Comparison of ENCODE assay signal across 1 cellular context in the genomic region with DNA sequence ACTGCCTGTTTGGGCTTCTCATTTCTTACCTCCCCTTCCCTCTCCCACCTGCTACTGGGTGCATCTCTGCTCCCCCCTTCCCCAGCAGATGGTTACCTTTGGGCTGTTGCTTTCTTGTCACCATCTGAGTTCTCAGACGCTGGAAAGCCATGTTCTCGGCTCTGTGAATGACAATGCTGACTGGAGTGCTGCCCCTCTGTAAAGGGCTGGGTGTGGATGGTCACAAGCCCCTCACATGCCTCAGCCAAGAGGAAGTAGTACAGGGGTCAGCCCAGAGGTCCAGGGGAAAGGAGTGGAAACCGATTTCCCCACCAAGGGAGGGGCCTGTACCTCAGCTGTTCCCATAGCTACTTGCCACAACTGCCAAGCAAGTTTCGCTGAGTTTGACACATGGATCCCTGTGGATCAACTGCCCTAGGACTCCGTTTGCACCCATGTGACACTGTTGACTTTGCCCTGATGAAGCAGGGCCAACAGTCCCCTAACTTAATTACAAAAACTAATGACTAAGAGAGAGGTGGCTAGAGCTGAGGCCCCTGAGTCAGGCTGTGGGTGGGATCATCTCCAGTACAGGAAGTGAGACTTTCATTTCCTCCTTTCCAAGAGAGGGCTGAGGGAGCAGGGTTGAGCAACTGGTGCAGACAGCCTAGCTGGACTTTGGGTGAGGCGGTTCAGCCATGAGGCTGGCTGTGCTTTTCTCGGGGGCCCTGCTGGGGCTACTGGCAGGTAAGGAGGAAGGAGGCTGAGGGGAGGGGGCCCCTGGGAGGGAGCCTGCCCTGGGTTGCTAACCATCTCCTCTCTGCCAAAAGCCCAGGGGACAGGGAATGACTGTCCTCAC.
A peak's percentile ranks its signal among the peaks of the same experiment; 100 is the strongest.
TF ChIP-seq lines count a peak whose summit lies in the region.

A gene with protein sequence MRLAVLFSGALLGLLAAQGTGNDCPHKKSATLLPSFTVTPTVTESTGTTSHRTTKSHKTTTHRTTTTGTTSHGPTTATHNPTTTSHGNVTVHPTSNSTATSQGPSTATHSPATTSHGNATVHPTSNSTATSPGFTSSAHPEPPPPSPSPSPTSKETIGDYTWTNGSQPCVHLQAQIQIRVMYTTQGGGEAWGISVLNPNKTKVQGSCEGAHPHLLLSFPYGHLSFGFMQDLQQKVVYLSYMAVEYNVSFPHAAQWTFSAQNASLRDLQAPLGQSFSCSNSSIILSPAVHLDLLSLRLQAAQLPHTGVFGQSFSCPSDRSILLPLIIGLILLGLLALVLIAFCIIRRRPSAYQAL (plus strand): TSS at position 638 of the 838 bp plus-strand sequence. CDS start 40 bp downstream, at position 678.

TF ChIP-seq in HepG2, 621 proteins besides CTCF, POLR2A, EP300 and RAD21 (continued from another document and continues in another):
- TF ChIP-seq, protein P1, sequence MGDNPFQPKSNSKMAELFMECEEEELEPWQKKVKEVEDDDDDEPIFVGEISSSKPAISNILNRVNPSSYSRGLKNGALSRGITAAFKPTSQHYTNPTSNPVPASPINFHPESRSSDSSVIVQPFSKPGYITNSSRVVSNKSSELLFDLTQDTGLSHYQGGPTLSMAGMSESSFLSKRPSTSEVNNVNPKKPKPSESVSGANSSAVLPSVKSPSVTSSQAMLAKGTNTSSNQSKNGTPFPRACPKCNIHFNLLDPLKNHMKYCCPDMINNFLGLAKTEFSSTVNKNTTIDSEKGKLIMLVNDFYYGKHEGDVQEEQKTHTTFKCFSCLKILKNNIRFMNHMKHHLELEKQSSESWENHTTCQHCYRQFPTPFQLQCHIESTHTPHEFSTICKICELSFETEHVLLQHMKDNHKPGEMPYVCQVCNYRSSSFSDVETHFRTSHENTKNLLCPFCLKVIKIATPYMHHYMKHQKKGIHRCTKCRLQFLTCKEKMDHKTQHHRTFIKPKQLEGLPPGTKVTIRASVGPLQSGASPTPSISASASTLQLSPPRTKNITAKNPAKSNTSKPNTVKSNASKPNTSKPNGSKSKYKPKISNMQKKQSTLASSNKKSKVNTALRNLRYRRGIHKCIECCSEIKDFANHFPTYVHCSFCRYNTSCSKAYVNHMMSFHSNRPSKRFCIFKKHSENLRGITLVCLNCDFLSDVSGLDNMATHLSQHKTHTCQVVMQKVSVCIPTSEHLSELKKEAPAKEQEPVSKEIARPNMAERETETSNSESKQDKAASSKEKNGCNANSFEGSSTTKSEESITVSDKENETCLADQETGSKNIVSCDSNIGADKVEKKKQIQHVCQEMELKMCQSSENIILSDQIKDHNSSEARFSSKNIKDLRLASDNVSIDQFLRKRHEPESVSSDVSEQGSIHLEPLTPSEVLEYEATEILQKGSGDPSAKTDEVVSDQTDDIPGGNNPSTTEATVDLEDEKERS (CRISPR knock-in tag; IDR thresholded peaks at IDR 0.05) = peak; percentile 96
- TF ChIP-seq, protein P2, sequence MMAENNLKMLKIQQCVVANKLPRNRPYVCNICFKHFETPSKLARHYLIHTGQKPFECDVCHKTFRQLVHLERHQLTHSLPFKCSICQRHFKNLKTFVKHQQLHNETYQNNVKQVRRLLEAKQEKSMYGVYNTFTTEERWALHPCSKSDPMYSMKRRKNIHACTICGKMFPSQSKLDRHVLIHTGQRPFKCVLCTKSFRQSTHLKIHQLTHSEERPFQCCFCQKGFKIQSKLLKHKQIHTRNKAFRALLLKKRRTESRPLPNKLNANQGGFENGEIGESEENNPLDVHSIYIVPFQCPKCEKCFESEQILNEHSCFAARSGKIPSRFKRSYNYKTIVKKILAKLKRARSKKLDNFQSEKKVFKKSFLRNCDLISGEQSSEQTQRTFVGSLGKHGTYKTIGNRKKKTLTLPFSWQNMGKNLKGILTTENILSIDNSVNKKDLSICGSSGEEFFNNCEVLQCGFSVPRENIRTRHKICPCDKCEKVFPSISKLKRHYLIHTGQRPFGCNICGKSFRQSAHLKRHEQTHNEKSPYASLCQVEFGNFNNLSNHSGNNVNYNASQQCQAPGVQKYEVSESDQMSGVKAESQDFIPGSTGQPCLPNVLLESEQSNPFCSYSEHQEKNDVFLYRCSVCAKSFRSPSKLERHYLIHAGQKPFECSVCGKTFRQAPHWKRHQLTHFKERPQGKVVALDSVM (CRISPR knock-in tag; IDR thresholded peaks at IDR 0.05) = peak; percentile 52; the same call in 1 of the 2 replicates
- peak; percentile 86 for TF ChIP-seq ERF (CRISPR knock-in tag; IDR thresholded peaks at IDR 0.05)
- TF ChIP-seq, protein P3, sequence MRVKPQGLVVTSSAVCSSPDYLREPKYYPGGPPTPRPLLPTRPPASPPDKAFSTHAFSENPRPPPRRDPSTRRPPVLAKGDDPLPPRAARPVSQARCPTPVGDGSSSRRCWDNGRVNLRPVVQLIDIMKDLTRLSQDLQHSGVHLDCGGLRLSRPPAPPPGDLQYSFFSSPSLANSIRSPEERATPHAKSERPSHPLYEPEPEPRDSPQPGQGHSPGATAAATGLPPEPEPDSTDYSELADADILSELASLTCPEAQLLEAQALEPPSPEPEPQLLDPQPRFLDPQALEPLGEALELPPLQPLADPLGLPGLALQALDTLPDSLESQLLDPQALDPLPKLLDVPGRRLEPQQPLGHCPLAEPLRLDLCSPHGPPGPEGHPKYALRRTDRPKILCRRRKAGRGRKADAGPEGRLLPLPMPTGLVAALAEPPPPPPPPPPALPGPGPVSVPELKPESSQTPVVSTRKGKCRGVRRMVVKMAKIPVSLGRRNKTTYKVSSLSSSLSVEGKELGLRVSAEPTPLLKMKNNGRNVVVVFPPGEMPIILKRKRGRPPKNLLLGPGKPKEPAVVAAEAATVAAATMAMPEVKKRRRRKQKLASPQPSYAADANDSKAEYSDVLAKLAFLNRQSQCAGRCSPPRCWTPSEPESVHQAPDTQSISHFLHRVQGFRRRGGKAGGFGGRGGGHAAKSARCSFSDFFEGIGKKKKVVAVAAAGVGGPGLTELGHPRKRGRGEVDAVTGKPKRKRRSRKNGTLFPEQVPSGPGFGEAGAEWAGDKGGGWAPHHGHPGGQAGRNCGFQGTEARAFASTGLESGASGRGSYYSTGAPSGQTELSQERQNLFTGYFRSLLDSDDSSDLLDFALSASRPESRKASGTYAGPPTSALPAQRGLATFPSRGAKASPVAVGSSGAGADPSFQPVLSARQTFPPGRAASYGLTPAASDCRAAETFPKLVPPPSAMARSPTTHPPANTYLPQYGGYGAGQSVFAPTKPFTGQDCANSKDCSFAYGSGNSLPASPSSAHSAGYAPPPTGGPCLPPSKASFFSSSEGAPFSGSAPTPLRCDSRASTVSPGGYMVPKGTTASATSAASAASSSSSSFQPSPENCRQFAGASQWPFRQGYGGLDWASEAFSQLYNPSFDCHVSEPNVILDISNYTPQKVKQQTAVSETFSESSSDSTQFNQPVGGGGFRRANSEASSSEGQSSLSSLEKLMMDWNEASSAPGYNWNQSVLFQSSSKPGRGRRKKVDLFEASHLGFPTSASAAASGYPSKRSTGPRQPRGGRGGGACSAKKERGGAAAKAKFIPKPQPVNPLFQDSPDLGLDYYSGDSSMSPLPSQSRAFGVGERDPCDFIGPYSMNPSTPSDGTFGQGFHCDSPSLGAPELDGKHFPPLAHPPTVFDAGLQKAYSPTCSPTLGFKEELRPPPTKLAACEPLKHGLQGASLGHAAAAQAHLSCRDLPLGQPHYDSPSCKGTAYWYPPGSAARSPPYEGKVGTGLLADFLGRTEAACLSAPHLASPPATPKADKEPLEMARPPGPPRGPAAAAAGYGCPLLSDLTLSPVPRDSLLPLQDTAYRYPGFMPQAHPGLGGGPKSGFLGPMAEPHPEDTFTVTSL (CRISPR knock-in tag; IDR thresholded peaks at IDR 0.05; ENCODE audit: borderline replicate concordance) = peak; percentile 59; the same call in 1 of the 2 replicates
- TF ChIP-seq FOXJ3 (CRISPR knock-in tag; IDR thresholded peaks at IDR 0.05; ENCODE audit: borderline replicate concordance) = peak; percentile 59; the same call in 1 of the 2 replicates
- TF ChIP-seq, protein P4, sequence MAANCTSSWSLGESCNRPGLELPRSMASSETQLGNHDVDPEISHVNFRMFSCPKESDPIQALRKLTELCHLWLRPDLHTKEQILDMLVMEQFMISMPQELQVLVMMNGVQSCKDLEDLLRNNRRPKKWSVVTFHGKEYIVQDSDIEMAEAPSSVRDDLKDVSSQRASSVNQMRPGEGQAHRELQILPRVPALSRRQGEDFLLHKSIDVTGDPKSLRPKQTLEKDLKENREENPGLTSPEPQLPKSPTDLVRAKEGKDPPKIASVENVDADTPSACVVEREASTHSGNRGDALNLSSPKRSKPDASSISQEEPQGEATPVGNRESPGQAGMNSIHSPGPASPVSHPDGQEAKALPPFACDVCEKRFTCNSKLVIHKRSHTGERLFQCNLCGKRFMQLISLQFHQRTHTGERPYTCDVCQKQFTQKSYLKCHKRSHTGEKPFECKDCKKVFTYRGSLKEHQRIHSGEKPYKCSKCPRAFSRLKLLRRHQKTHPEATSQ (CRISPR knock-in tag; IDR thresholded peaks at IDR 0.05; ENCODE audit: borderline replicate concordance) = no peak
- no peak for TF ChIP-seq ASH2L (IDR thresholded peaks at IDR 0.05; ENCODE audit: insufficient read length, low read depth, low read length)
- TF ChIP-seq, protein P5, sequence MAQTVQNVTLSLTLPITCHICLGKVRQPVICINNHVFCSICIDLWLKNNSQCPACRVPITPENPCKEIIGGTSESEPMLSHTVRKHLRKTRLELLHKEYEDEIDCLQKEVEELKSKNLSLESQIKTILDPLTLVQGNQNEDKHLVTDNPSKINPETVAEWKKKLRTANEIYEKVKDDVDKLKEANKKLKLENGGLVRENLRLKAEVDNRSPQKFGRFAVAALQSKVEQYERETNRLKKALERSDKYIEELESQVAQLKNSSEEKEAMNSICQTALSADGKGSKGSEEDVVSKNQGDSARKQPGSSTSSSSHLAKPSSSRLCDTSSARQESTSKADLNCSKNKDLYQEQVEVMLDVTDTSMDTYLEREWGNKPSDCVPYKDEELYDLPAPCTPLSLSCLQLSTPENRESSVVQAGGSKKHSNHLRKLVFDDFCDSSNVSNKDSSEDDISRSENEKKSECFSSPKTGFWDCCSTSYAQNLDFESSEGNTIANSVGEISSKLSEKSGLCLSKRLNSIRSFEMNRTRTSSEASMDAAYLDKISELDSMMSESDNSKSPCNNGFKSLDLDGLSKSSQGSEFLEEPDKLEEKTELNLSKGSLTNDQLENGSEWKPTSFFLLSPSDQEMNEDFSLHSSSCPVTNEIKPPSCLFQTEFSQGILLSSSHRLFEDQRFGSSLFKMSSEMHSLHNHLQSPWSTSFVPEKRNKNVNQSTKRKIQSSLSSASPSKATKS (CRISPR knock-in tag; IDR thresholded peaks at IDR 0.05) = no peak
- TF ChIP-seq, protein P6, sequence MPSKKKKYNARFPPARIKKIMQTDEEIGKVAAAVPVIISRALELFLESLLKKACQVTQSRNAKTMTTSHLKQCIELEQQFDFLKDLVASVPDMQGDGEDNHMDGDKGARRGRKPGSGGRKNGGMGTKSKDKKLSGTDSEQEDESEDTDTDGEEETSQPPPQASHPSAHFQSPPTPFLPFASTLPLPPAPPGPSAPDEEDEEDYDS (CRISPR knock-in tag; IDR thresholded peaks at IDR 0.05) = peak; percentile 71; the same call in 1 of the 2 replicates
- peak; percentile 60; the same call in 1 of the 2 replicates for TF ChIP-seq ZNF572 (CRISPR knock-in tag; IDR thresholded peaks at IDR 0.05)
- 0 out of 2 replicates have a peak, but pooled peaks have one; percentile 8 for TF ChIP-seq DPF2 (CRISPR knock-in tag; IDR thresholded peaks at IDR 0.05; ENCODE audit: borderline replicate concordance, low read depth)
- TF ChIP-seq, protein P7, sequence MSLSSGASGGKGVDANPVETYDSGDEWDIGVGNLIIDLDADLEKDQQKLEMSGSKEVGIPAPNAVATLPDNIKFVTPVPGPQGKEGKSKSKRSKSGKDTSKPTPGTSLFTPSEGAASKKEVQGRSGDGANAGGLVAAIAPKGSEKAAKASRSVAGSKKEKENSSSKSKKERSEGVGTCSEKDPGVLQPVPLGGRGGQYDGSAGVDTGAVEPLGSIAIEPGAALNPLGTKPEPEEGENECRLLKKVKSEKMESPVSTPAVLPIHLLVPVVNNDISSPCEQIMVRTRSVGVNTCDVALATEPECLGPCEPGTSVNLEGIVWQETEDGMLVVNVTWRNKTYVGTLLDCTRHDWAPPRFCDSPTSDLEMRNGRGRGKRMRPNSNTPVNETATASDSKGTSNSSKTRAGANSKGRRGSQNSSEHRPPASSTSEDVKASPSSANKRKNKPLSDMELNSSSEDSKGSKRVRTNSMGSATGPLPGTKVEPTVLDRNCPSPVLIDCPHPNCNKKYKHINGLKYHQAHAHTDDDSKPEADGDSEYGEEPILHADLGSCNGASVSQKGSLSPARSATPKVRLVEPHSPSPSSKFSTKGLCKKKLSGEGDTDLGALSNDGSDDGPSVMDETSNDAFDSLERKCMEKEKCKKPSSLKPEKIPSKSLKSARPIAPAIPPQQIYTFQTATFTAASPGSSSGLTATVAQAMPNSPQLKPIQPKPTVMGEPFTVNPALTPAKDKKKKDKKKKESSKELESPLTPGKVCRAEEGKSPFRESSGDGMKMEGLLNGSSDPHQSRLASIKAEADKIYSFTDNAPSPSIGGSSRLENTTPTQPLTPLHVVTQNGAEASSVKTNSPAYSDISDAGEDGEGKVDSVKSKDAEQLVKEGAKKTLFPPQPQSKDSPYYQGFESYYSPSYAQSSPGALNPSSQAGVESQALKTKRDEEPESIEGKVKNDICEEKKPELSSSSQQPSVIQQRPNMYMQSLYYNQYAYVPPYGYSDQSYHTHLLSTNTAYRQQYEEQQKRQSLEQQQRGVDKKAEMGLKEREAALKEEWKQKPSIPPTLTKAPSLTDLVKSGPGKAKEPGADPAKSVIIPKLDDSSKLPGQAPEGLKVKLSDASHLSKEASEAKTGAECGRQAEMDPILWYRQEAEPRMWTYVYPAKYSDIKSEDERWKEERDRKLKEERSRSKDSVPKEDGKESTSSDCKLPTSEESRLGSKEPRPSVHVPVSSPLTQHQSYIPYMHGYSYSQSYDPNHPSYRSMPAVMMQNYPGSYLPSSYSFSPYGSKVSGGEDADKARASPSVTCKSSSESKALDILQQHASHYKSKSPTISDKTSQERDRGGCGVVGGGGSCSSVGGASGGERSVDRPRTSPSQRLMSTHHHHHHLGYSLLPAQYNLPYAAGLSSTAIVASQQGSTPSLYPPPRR (CRISPR knock-in tag; IDR thresholded peaks at IDR 0.05; ENCODE audit: borderline replicate concordance) = peak; percentile 27; the same call in 1 of the 2 replicates
- no peak for TF ChIP-seq ZNF10 (CRISPR knock-in tag; IDR thresholded peaks at IDR 0.05; ENCODE audit: borderline replicate concordance, low read depth)
